1 cellular context compared by ENCODE assay signal in genomic region chr10:26505491-26505890, GRCh38.
TF ChIP-seq lines count a peak whose summit lies in the region.

No MANE protein-coding gene starts in this region.

TF ChIP-seq in GM12878, 131 proteins besides CTCF, POLR2A, EP300 and RAD21 (continued from another document):
- TF ChIP-seq, protein P1, sequence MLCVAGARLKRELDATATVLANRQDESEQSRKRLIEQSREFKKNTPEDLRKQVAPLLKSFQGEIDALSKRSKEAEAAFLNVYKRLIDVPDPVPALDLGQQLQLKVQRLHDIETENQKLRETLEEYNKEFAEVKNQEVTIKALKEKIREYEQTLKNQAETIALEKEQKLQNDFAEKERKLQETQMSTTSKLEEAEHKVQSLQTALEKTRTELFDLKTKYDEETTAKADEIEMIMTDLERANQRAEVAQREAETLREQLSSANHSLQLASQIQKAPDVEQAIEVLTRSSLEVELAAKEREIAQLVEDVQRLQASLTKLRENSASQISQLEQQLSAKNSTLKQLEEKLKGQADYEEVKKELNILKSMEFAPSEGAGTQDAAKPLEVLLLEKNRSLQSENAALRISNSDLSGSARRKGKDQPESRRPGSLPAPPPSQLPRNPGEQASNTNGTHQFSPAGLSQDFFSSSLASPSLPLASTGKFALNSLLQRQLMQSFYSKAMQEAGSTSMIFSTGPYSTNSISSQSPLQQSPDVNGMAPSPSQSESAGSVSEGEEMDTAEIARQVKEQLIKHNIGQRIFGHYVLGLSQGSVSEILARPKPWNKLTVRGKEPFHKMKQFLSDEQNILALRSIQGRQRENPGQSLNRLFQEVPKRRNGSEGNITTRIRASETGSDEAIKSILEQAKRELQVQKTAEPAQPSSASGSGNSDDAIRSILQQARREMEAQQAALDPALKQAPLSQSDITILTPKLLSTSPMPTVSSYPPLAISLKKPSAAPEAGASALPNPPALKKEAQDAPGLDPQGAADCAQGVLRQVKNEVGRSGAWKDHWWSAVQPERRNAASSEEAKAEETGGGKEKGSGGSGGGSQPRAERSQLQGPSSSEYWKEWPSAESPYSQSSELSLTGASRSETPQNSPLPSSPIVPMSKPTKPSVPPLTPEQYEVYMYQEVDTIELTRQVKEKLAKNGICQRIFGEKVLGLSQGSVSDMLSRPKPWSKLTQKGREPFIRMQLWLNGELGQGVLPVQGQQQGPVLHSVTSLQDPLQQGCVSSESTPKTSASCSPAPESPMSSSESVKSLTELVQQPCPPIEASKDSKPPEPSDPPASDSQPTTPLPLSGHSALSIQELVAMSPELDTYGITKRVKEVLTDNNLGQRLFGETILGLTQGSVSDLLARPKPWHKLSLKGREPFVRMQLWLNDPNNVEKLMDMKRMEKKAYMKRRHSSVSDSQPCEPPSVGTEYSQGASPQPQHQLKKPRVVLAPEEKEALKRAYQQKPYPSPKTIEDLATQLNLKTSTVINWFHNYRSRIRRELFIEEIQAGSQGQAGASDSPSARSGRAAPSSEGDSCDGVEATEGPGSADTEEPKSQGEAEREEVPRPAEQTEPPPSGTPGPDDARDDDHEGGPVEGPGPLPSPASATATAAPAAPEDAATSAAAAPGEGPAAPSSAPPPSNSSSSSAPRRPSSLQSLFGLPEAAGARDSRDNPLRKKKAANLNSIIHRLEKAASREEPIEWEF (IDR thresholded peaks at IDR 0.05; ENCODE audit: insufficient replicate concordance, low read depth, low read length), result no peak
- no peak for TF ChIP-seq SMARCA5 (IDR thresholded peaks at IDR 0.05)
- TF ChIP-seq SPI1 (IDR thresholded peaks at IDR 0.05; ENCODE audit: borderline replicate concordance, insufficient read depth, low read depth, low read length), result no peak
- TF ChIP-seq, protein P2, sequence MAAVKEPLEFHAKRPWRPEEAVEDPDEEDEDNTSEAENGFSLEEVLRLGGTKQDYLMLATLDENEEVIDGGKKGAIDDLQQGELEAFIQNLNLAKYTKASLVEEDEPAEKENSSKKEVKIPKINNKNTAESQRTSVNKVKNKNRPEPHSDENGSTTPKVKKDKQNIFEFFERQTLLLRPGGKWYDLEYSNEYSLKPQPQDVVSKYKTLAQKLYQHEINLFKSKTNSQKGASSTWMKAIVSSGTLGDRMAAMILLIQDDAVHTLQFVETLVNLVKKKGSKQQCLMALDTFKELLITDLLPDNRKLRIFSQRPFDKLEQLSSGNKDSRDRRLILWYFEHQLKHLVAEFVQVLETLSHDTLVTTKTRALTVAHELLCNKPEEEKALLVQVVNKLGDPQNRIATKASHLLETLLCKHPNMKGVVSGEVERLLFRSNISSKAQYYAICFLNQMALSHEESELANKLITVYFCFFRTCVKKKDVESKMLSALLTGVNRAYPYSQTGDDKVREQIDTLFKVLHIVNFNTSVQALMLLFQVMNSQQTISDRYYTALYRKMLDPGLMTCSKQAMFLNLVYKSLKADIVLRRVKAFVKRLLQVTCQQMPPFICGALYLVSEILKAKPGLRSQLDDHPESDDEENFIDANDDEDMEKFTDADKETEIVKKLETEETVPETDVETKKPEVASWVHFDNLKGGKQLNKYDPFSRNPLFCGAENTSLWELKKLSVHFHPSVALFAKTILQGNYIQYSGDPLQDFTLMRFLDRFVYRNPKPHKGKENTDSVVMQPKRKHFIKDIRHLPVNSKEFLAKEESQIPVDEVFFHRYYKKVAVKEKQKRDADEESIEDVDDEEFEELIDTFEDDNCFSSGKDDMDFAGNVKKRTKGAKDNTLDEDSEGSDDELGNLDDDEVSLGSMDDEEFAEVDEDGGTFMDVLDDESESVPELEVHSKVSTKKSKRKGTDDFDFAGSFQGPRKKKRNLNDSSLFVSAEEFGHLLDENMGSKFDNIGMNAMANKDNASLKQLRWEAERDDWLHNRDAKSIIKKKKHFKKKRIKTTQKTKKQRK (IDR thresholded peaks at IDR 0.05; ENCODE audit: low read depth, low read length), result no peak
